Comparison of ENCODE assay signal across 8 cellular contexts in genomic region chr22:24429411-24430365, GRCh38. TPM values are rescaled to one million over a fixed set of nuclear protein-coding genes. Genes with fewer than 3 reads are reported as not detected.
A peak's percentile ranks its signal among the peaks of the same experiment; 100 is the strongest.
DNase-seq lines count a peak whose midpoint lies in the region; ATAC-seq and TF ChIP-seq lines count a peak whose summit lies in the region.
"Had no signal": no experiment of that assay in that cellular context is flagged by ENCODE, and none has a peak within 500 bp of the region (broad histone marks: within the 10 kb centered on the region; RNA-seq: fewer than 3 reads in every experiment).

No MANE protein-coding gene starts in this region.

- H3K27ac Mint-ChIP-seq in T-helper 17 cell: peak overlapping the region; percentile 97

- H3K9me3 ChIP-seq in T-helper 17 cell (ENCODE audit: control insufficient read depth, low read length, poor library complexity, severe bottlenecking): no peaks in the 10 kb centered on the region

- intact Hi-C loops in sciatic nerve (cut with DNase I): loop anchor here (10.0 kb wide), 1 partner anchor 85 kb away; no protein-coding TSS in a partner anchor

- peaks cover 3% of the 10 kb centered on the region for H3K36me3 Mint-ChIP-seq in T-helper 17 cell (ENCODE audit: low read depth)

- peak overlapping the region; percentile 74 for H3K27ac ChIP-seq in HL-60 (replicated peaks)
- H3K27ac ChIP-seq: SK-N-MC had no signal

- no peaks in the 10 kb centered on the region for H3K27me3 Mint-ChIP-seq in T-helper 17 cell

- H3K4me3 ChIP-seq in HL-60 (replicated peaks; ENCODE audit: insufficient read depth, low read length): no peak overlapping the region
- H3K4me3 ChIP-seq: SK-N-MC had no signal

- H3K4me1 Mint-ChIP-seq in T-helper 17 cell: peaks cover 70% of the 10 kb centered on the region

- TF ChIP-seq CTCF in HL-60 (IDR thresholded peaks at IDR 0.05; ENCODE audit: insufficient read depth, low read length): no peak

- ATAC-seq in T-helper 17 cell (no peak), sciatic nerve (no peak), HG03565 (IDR thresholded peaks at IDR 0.05; ENCODE audit: unreplicated experiment) (no peak), HG02610 (IDR thresholded peaks at IDR 0.05; ENCODE audit: unreplicated experiment) (no peak)

- H3K27me3 ChIP-seq in HL-60 (ENCODE audit: insufficient read depth, poor library complexity, severe bottlenecking): no peaks in the 10 kb centered on the region

- peak overlapping the region; percentile 99 for H3K4me3 Mint-ChIP-seq in T-helper 17 cell

- DNase-seq in HL-60 (ENCODE audit: low read depth in 1 of 2, low spot score in 1 of 2) (peak; percentile 54 to 75), T-helper 17 cell (peak in 1 of 3 donors; percentile 43), sciatic nerve (ENCODE audit: low spot score) (peak; percentile 61), SKM-1 treated with dmso at 0.1 percent for 144 hours (lab: John Stamatoyannopoulos, UW; ENCODE audit: unreplicated experiment) (no peak)
- DNase-seq in central memory CD4-positive, alpha-beta T cell: peak; percentile 55

RNA-seq across cellular contexts. Expression of gene ADORA2A, which starts 2.3 kb away (rescaled TPM):
- total RNA-seq in T-helper 17 cell: 10 to 100 TPM; 20.4 to 22.0 TPM
- 8.4 TPM for total RNA-seq in sciatic nerve
